27 cellular contexts compared by ENCODE assay signal in the genomic region with DNA sequence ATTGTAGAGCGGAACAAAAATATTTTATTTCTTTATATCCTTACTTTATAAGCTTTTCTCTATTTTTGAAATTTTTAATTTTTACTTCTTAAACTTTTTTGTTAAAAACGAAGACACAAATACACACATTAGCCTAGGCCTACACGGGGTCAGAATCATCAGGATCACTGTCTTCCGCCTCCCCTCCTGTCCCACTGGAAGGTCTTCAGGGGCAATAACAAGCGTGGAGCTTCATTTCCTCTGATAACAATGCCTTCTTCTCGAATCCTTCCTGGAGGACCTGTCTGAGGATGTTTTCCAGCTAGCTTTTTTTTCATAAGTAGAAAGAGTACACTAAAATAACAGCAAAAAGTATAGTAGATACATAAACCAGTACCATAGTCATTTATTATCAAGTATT.
"Had no signal": no experiment of that assay in that cellular context is flagged by ENCODE, and none has a peak within 500 bp of the region (broad histone marks: within the 10 kb centered on the region; RNA-seq: fewer than 3 reads in every experiment).

No MANE protein-coding gene starts in this region.

- H3K4me1 Mint-ChIP-seq: stimulated activated effector memory CD8-positive, alpha-beta T cell treated with anti-CD3 and anti-CD28 coated beads, Interleukin-12 subunit alpha, Interleukin-12 subunit beta, amount 100 ng/mL, for 72 hours; stimulated activated memory B cell treated with anti-CD40 and anti-IgM and Interleukin-4, amounts not matched to agents 10 μg/mL and 1 μg/mL and 100 μg/mL, for 72 hours; stimulated activated naive CD8-positive, alpha-beta T cell treated with anti-CD3 and anti-CD28 coated beads, Interleukin-15, amount 100 ng/mL, for 72 hours had no signal

- DNase-seq: stimulated activated CD4-positive, alpha-beta T cell treated with anti-CD3 and anti-CD28 coated beads, Interleukin-2, amount 100 ng/mL, for 48 hours; stimulated activated CD4-positive, alpha-beta T cell treated with anti-CD3 and anti-CD28 coated beads, Interleukin-4, amount 100 ng/mL, for 1 hour; stimulated activated CD4-positive, alpha-beta T cell treated with anti-CD3 and anti-CD28 coated beads, Interleukin-4, amount 100 ng/mL, for 24 hours; stimulated activated CD4-positive, alpha-beta T cell treated with anti-CD3 and anti-CD28 coated beads, Interleukin-4, amount 100 ng/mL, for 4 hours; stimulated activated CD8-positive, alpha-beta memory T cell treated with anti-CD3 and anti-CD28 coated beads, Interleukin-4, amount 100 ng/mL, for 48 hours; stimulated activated naive CD4-positive, alpha-beta T cell; stimulated activated naive CD4-positive, alpha-beta T cell treated with Interleukin-2 at 50 U/mL for 16 hours; stimulated activated naive CD8-positive, alpha-beta T cell treated with anti-CD3 and anti-CD28 coated beads, Interleukin-15, amount 100 ng/mL, for 72 hours; stimulated activated naive CD8-positive, alpha-beta T cell treated with anti-CD3 and anti-CD28 coated beads, Interleukin-15, Interleukin-2, amounts not matched to agents 100 U/mL and 50 U/mL, for 24 hours; stomach; substantia nigra; testis; thyroid gland; tibial artery; transverse colon; trophoblast cell; upper lobe of left lung; upper lobe of right lung; uterus had no signal

- H3K4me3 ChIP-seq: stomach, suprapubic skin, testis, thoracic aorta, thyroid gland, tibial artery, tibial nerve, transverse colon, upper lobe of left lung, upper lobe of right lung, uterus, vagina had no signal

- H3K4me3 Mint-ChIP-seq: stimulated activated effector memory CD8-positive, alpha-beta T cell treated with anti-CD3 and anti-CD28 coated beads, Interleukin-12 subunit alpha, Interleukin-12 subunit beta, amount 100 ng/mL, for 72 hours; stimulated activated memory B cell treated with anti-CD40 and anti-IgM and Interleukin-4, amounts not matched to agents 10 μg/mL and 1 μg/mL and 100 μg/mL, for 72 hours; stimulated activated naive CD8-positive, alpha-beta T cell treated with anti-CD3 and anti-CD28 coated beads, Interleukin-15, amount 100 ng/mL, for 72 hours; stimulated activated naive CD8-positive, alpha-beta T cell treated with anti-CD3 and anti-CD28 coated beads, Interleukin-15, Interleukin-2, amounts not matched to agents 100 ng/mL and 50 ng/mL, for 24 hours; type B pancreatic cell had no signal

- H3K9me3 Mint-ChIP-seq: stimulated activated effector memory CD8-positive, alpha-beta T cell treated with anti-CD3 and anti-CD28 coated beads, Interleukin-12 subunit alpha, Interleukin-12 subunit beta, amount 100 ng/mL, for 72 hours; stimulated activated memory B cell treated with anti-CD40 and anti-IgM and Interleukin-4, amounts not matched to agents 10 μg/mL and 1 μg/mL and 100 μg/mL, for 72 hours; stimulated activated naive CD8-positive, alpha-beta T cell treated with anti-CD3 and anti-CD28 coated beads, Interleukin-15, amount 100 ng/mL, for 72 hours; stimulated activated naive CD8-positive, alpha-beta T cell treated with anti-CD3 and anti-CD28 coated beads, Interleukin-15, Interleukin-2, amounts not matched to agents 100 ng/mL and 50 ng/mL, for 24 hours; type B pancreatic cell had no signal

- H3K4me1 ChIP-seq: suprapubic skin, testis, tibial artery, tibial nerve, transverse colon, upper lobe of left lung, upper lobe of right lung, uterus, vagina had no signal

- H3K27ac ChIP-seq: stomach, suprapubic skin, testis, thoracic aorta, thyroid gland, tibial artery, tibial nerve, transverse colon, upper lobe of left lung, upper lobe of right lung, uterus, vagina had no signal

- H3K9me3 ChIP-seq: stomach, suprapubic skin, testis, thoracic aorta, thyroid gland, tibial artery, transverse colon, upper lobe of left lung, upper lobe of right lung, uterus, vagina had no signal

- ATAC-seq: stimulated activated effector memory CD8-positive, alpha-beta T cell treated with anti-CD3 and anti-CD28 coated beads, Interleukin-12 subunit alpha, Interleukin-12 subunit beta, amount 100 ng/mL, for 72 hours; stimulated activated memory B cell treated with anti-CD40 and anti-IgM and Interleukin-4, amounts not matched to agents 10 μg/mL and 1 μg/mL and 100 μg/mL, for 72 hours; stimulated activated naive CD8-positive, alpha-beta T cell treated with anti-CD3 and anti-CD28 coated beads, Interleukin-15, amount 100 ng/mL, for 72 hours; stimulated activated naive CD8-positive, alpha-beta T cell treated with anti-CD3 and anti-CD28 coated beads, Interleukin-15, Interleukin-2, amounts not matched to agents 100 U/mL and 50 U/mL, for 24 hours; upper lobe of right lung had no signal

- H3K36me3 Mint-ChIP-seq: stimulated activated effector memory CD8-positive, alpha-beta T cell treated with anti-CD3 and anti-CD28 coated beads, Interleukin-12 subunit alpha, Interleukin-12 subunit beta, amount 100 ng/mL, for 72 hours; stimulated activated memory B cell treated with anti-CD40 and anti-IgM and Interleukin-4, amounts not matched to agents 10 μg/mL and 1 μg/mL and 100 μg/mL, for 72 hours; type B pancreatic cell had no signal

- H3K27ac Mint-ChIP-seq: stimulated activated effector memory CD8-positive, alpha-beta T cell treated with anti-CD3 and anti-CD28 coated beads, Interleukin-12 subunit alpha, Interleukin-12 subunit beta, amount 100 ng/mL, for 72 hours; stimulated activated memory B cell treated with anti-CD40 and anti-IgM and Interleukin-4, amounts not matched to agents 10 μg/mL and 1 μg/mL and 100 μg/mL, for 72 hours; stimulated activated naive CD8-positive, alpha-beta T cell treated with anti-CD3 and anti-CD28 coated beads, Interleukin-15, amount 100 ng/mL, for 72 hours; stimulated activated naive CD8-positive, alpha-beta T cell treated with anti-CD3 and anti-CD28 coated beads, Interleukin-15, Interleukin-2, amounts not matched to agents 100 ng/mL and 50 ng/mL, for 24 hours; type B pancreatic cell had no signal

- H3K27me3 ChIP-seq: stomach, suprapubic skin, testis, thyroid gland, tibial artery, tibial nerve, transverse colon, upper lobe of left lung, upper lobe of right lung, uterus, vagina had no signal

- H3K36me3 ChIP-seq: stomach, suprapubic skin, thoracic aorta, thyroid gland, tibial artery, tibial nerve, transverse colon, upper lobe of left lung, upper lobe of right lung, uterus, vagina had no signal

- H3K27me3 Mint-ChIP-seq: stimulated activated memory B cell treated with anti-CD40 and anti-IgM and Interleukin-4, amounts not matched to agents 10 μg/mL and 1 μg/mL and 100 μg/mL, for 72 hours; stimulated activated naive CD8-positive, alpha-beta T cell treated with anti-CD3 and anti-CD28 coated beads, Interleukin-15, amount 100 ng/mL, for 72 hours; type B pancreatic cell had no signal
